Comparison of ENCODE assay signal across 8 cellular contexts in genomic region chr22:39959640-39960447, GRCh38. TPM values are rescaled to one million over a fixed set of nuclear protein-coding genes. Genes with fewer than 3 reads are reported as not detected.
DNase-seq lines count a peak whose midpoint lies in the region; ATAC-seq and TF ChIP-seq lines count a peak whose summit lies in the region.

TSS of gene TMA7B (plus strand) at chr22:39960397. CDS start at chr22:39964375, 3,978 bp downstream.

- H3K27ac Mint-ChIP-seq in effector memory CD8-positive, alpha-beta T cell, result peak within 1 kb of the TSS; percentile 93 to 94
- H3K27ac Mint-ChIP-seq in neural crest cell (ENCODE audit: unreplicated experiment), result peak within 1 kb of the TSS; percentile 17

- peak; percentile 74 for DNase-seq in activated CD8-positive, alpha-beta memory T cell treated with anti-CD3 and anti-CD28 coated beads for 24 hours
- no peak for DNase-seq in activated CD8-positive, alpha-beta memory T cell treated with anti-CD3 and anti-CD28 coated beads, Interleukin-2, amount 50 U/mL, for 4 hours
- DNase-seq in T-helper 22 cell (ENCODE audit: low read depth) (peak; percentile 24), neural crest cell (ENCODE audit: low read depth, low spot score) (no peak), NCI-H2196 (lab: John Stamatoyannopoulos, UW; ENCODE audit: unreplicated experiment) (no peak), SIG-M5 treated with dmso at 0.1 percent for 504 hours (lab: John Stamatoyannopoulos, UW; ENCODE audit: unreplicated experiment) (no peak)
- peak in 1 of 3 experiments; percentile 19 for DNase-seq in effector memory CD8-positive, alpha-beta T cell

- peak within 1 kb of the TSS; percentile 62 to 66 for H3K4me3 Mint-ChIP-seq in effector memory CD8-positive, alpha-beta T cell
- no peak within 1 kb of the TSS for H3K4me3 Mint-ChIP-seq in neural crest cell

- H3K9me3 Mint-ChIP-seq in effector memory CD8-positive, alpha-beta T cell, result no peaks in the 10 kb centered on the region
- no peaks in the 10 kb centered on the region for H3K9me3 Mint-ChIP-seq in neural crest cell

- peak; percentile 28 for ATAC-seq in effector memory CD8-positive, alpha-beta T cell (replicated peaks)
- ATAC-seq in HG03469 (IDR thresholded peaks at IDR 0.05; ENCODE audit: unreplicated experiment), result no peak

- H3K27me3 Mint-ChIP-seq in effector memory CD8-positive, alpha-beta T cell, result no peaks in the 10 kb centered on the region
- peaks cover 12% of the 10 kb centered on the region for H3K27me3 Mint-ChIP-seq in neural crest cell (ENCODE audit: low read depth)

- peak; percentile 43 for TF ChIP-seq CTCF in neural crest cell (conservative IDR thresholded peaks at IDR 0.05)

- H3K36me3 Mint-ChIP-seq in effector memory CD8-positive, alpha-beta T cell (ENCODE audit: insufficient read depth), result peaks cover 96% of the 10 kb centered on the region
- H3K36me3 Mint-ChIP-seq in neural crest cell (ENCODE audit: low read depth), result no peaks in the 10 kb centered on the region

- peaks cover 59 to 61% of the 10 kb centered on the region in 2 donors for H3K4me1 Mint-ChIP-seq in effector memory CD8-positive, alpha-beta T cell (ENCODE audit: low read depth in 2 of 2)
- peaks cover 13% of the 10 kb centered on the region for H3K4me1 Mint-ChIP-seq in neural crest cell

RNA-seq across cellular contexts. Expression of gene TMA7B, which starts in this region (rescaled TPM):
- total RNA-seq in neural crest cell, result not detected in 2 replicates

Comparison
In these comparisons a context has a peak if more than half of its experiments do, and no peak if none do; other contexts are left out.
1. DNase-seq: peak in activated CD8-positive, alpha-beta memory T cell treated with anti-CD3 and anti-CD28 coated beads for 24 hours (single experiment) and T-helper 22 cell (single experiment); none in activated CD8-positive, alpha-beta memory T cell treated with anti-CD3 and anti-CD28 coated beads, Interleukin-2, amount 50 U/mL, for 4 hours (single experiment), neural crest cell (single experiment), NCI-H2196 (single experiment) and SIG-M5 treated with dmso at 0.1 percent for 504 hours (single experiment).